In the genomic region with DNA sequence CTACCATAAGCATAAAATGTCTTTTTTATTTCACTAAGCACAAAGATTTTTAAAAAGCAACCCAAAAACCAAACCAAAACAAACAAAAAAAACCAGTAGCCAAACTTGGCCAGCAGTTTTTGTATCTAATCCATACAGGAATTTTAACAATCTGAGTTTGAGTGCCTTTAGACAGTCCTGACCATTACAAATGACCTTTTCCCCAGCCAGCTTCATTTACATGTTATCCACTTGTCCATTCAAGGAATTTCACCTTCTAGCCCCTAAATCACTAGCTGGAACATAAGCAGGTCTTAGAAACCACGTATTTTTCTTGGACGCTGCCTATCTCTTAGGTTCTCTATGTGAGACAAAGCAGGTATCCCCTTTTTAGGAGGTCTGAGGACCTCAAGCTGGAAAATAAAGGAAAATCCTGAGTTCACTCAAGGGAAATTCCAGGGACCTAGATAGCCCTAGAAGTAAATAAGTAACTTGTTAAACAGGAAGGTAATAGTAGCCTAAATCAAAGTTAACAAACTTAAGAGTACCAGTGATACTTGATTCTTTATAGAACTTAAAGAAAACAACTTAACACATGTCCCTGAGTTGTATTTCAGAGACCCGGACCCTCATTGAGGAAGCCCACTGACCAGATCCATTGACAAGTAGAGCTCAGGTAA, we compare ENCODE assay signal across 1 cellular context.
TF ChIP-seq lines count a peak whose summit lies in the region.

No MANE protein-coding gene starts in this region.

TF ChIP-seq in GM23338, 12 proteins besides CTCF, POLR2A, EP300 and RAD21 (continued from another document):
- TF ChIP-seq, protein P1, sequence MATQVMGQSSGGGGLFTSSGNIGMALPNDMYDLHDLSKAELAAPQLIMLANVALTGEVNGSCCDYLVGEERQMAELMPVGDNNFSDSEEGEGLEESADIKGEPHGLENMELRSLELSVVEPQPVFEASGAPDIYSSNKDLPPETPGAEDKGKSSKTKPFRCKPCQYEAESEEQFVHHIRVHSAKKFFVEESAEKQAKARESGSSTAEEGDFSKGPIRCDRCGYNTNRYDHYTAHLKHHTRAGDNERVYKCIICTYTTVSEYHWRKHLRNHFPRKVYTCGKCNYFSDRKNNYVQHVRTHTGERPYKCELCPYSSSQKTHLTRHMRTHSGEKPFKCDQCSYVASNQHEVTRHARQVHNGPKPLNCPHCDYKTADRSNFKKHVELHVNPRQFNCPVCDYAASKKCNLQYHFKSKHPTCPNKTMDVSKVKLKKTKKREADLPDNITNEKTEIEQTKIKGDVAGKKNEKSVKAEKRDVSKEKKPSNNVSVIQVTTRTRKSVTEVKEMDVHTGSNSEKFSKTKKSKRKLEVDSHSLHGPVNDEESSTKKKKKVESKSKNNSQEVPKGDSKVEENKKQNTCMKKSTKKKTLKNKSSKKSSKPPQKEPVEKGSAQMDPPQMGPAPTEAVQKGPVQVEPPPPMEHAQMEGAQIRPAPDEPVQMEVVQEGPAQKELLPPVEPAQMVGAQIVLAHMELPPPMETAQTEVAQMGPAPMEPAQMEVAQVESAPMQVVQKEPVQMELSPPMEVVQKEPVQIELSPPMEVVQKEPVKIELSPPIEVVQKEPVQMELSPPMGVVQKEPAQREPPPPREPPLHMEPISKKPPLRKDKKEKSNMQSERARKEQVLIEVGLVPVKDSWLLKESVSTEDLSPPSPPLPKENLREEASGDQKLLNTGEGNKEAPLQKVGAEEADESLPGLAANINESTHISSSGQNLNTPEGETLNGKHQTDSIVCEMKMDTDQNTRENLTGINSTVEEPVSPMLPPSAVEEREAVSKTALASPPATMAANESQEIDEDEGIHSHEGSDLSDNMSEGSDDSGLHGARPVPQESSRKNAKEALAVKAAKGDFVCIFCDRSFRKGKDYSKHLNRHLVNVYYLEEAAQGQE (IDR thresholded peaks at IDR 0.05; ENCODE audit: unreplicated experiment): no peak
- TF ChIP-seq STAT1 (IDR thresholded peaks at IDR 0.05; ENCODE audit: unreplicated experiment): no peak
- TF ChIP-seq EZH2phosphoT487 (IDR thresholded peaks at IDR 0.05; ENCODE audit: unreplicated experiment): no peak
- TF ChIP-seq CREB1 (CRISPR knock-in tag; IDR thresholded peaks at IDR 0.05; ENCODE audit: low read depth): no peak
